30 cellular contexts compared by ENCODE assay signal in the genomic region with DNA sequence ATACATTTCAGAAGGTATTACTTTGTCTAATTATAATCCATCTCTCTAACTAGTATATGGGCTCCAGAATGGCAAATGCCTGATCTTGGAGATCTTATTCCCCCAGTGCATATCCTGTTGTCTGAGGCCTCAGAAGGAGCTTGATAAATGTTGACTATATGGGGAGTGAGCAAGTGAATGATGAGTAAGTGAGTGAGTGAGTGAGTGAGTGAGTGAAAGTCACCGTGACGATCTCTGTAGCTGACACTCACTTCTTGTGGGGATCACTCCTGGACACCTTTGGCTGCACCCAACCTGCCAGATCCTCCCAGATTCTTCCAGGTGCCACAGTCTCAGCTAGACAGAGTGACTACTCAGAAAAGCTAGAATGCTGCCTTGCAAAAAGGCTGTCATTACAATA. TPM values are rescaled to one million over a fixed set of nuclear protein-coding genes. Genes with fewer than 3 reads are reported as not detected.
"Had no signal": no experiment of that assay in that cellular context is flagged by ENCODE, and none has a peak within 500 bp of the region (broad histone marks: within the 10 kb centered on the region; RNA-seq: fewer than 3 reads in every experiment).

No MANE protein-coding gene starts in this region.

- H3K27me3 ChIP-seq: body of pancreas, esophagus squamous epithelium, heart left ventricle, transverse colon, uterus had no signal

- H3K27ac Mint-ChIP-seq: activated CD8-positive, alpha-beta T cell treated with anti-CD3 and anti-CD28 coated beads, Interleukin-2, amount 10 ng/mL, durations not matched to agents 7 days and 5 days; activated naive CD8-positive, alpha-beta T cell treated with anti-CD3 and anti-CD28 coated beads, Interleukin-2, amount 10 ng/mL, durations not matched to agents 7 days and 5 days; activated T-cell treated with anti-CD3 and anti-CD28 coated beads, Interleukin-2, amount 50 U/mL, for 24 hours; dendritic cell treated with granulocyte-macrophage colony-stimulating factor and Interleukin-4, amounts not matched to agents 40 ng/mL and 50 ng/mL, for 4 days; stimulated activated naive B cell treated with anti-CD40 and anti-IgM and Interleukin-4, amounts not matched to agents 10 μg/mL and 1 μg/mL and 100 μg/mL, for 72 hours; T-cell; T-helper 2 cell treated with Interferon-gamma antibody and Interleukin-4, amounts not matched to agents 5 μg/mL and 100 μg/mL, for 36 hours had no signal

- H3K4me1 ChIP-seq: gastroesophageal sphincter, heart left ventricle, lower lobe of right lung, uterus had no signal

- H3K9me3 ChIP-seq: body of pancreas, esophagus squamous epithelium, gastroesophageal sphincter, heart left ventricle, lower lobe of right lung, transverse colon, uterus had no signal

- H3K9me3 Mint-ChIP-seq: activated naive CD8-positive, alpha-beta T cell treated with anti-CD3 and anti-CD28 coated beads, Interleukin-2, amount 10 ng/mL, durations not matched to agents 7 days and 5 days; activated T-cell treated with anti-CD3 and anti-CD28 coated beads, Interleukin-2, amount 50 U/mL, for 24 hours; dendritic cell treated with granulocyte-macrophage colony-stimulating factor and Interleukin-4, amounts not matched to agents 40 ng/mL and 50 ng/mL, for 4 days; naive thymus-derived CD4-positive, alpha-beta T cell; neural crest cell; stimulated activated naive B cell treated with anti-CD40 and anti-IgM and Interleukin-4, amounts not matched to agents 10 μg/mL and 1 μg/mL and 100 μg/mL, for 72 hours; T-cell; T-helper 2 cell treated with Interferon-gamma antibody and Interleukin-4, amounts not matched to agents 5 μg/mL and 100 μg/mL, for 36 hours had no signal

- H3K36me3 Mint-ChIP-seq: activated naive CD8-positive, alpha-beta T cell treated with anti-CD3 and anti-CD28 coated beads, Interleukin-2, amount 10 ng/mL, durations not matched to agents 7 days and 5 days; naive thymus-derived CD4-positive, alpha-beta T cell; stimulated activated naive B cell treated with anti-CD40 and anti-IgM and Interleukin-4, amounts not matched to agents 10 μg/mL and 1 μg/mL and 100 μg/mL, for 72 hours; T-cell had no signal

- DNase-seq: activated CD4-positive, alpha-beta T cell treated with anti-CD3 and anti-CD28 coated beads, Interleukin-2, amount 50 U/mL, for 1 hour; activated CD4-positive, CD25-positive, alpha-beta regulatory T cell treated with anti-CD3 and anti-CD28 coated beads, Interleukin-2, amount 50 U/mL, for 72 hours; activated CD8-positive, alpha-beta T cell treated with anti-CD3 and anti-CD28 coated beads, Interleukin-2, amount 10 ng/mL, durations not matched to agents 7 days and 5 days; activated naive CD4-positive, alpha-beta T cell treated with Interleukin-2 at 50 U/mL for 16 hours; activated naive CD8-positive, alpha-beta T cell treated with anti-CD3 and anti-CD28 coated beads, Interleukin-2, amount 10 ng/mL, durations not matched to agents 7 days and 5 days; activated T-cell treated with anti-CD3 and anti-CD28 coated beads, Interleukin-2, amount 50 U/mL, for 24 hours; amygdala; body of pancreas; caudate nucleus; effector CD8-positive, alpha-beta T cell; esophagus squamous epithelium; heart left ventricle; kidney; lower lobe of right lung; naive thymus-derived CD4-positive, alpha-beta T cell; occipital lobe; small intestine; stimulated activated CD4-positive, alpha-beta T cell treated with anti-CD3 and anti-CD28 coated beads, Interleukin-2, amount 100 ng/mL, for 24 hours; stimulated activated naive B cell treated with anti-CD40 and anti-IgM and Interleukin-4, amounts not matched to agents 10 μg/mL and 1 μg/mL and 100 μg/mL, for 72 hours; T-cell; transverse colon; uterus; WERI-Rb-1 had no signal

- H3K27me3 Mint-ChIP-seq: dendritic cell treated with granulocyte-macrophage colony-stimulating factor and Interleukin-4, amounts not matched to agents 40 ng/mL and 50 ng/mL, for 4 days had no signal

- H3K4me3 Mint-ChIP-seq: activated CD8-positive, alpha-beta T cell treated with anti-CD3 and anti-CD28 coated beads, Interleukin-2, amount 10 ng/mL, durations not matched to agents 7 days and 5 days; activated naive CD8-positive, alpha-beta T cell treated with anti-CD3 and anti-CD28 coated beads, Interleukin-2, amount 10 ng/mL, durations not matched to agents 7 days and 5 days; activated T-cell treated with anti-CD3 and anti-CD28 coated beads, Interleukin-2, amount 50 U/mL, for 24 hours; dendritic cell treated with granulocyte-macrophage colony-stimulating factor and Interleukin-4, amounts not matched to agents 40 ng/mL and 50 ng/mL, for 4 days; naive thymus-derived CD4-positive, alpha-beta T cell; neural crest cell; stimulated activated naive B cell treated with anti-CD40 and anti-IgM and Interleukin-4, amounts not matched to agents 10 μg/mL and 1 μg/mL and 100 μg/mL, for 72 hours; T-cell; T-helper 2 cell treated with Interferon-gamma antibody and Interleukin-4, amounts not matched to agents 5 μg/mL and 100 μg/mL, for 36 hours had no signal

- H3K4me3 ChIP-seq: body of pancreas, esophagus squamous epithelium, gastroesophageal sphincter, heart left ventricle, lower lobe of right lung, transverse colon, uterus had no signal

- H3K4me1 Mint-ChIP-seq: neural crest cell had no signal

- H3K27ac ChIP-seq: body of pancreas, esophagus squamous epithelium, gastroesophageal sphincter, heart left ventricle, lower lobe of right lung, transverse colon, uterus, WERI-Rb-1 had no signal

- ATAC-seq: activated CD8-positive, alpha-beta T cell treated with anti-CD3 and anti-CD28 coated beads, Interleukin-2, amount 10 ng/mL, durations not matched to agents 7 days and 5 days; body of pancreas; gastroesophageal sphincter; heart left ventricle; left lobe of liver; lower lobe of right lung; naive thymus-derived CD4-positive, alpha-beta T cell; sciatic nerve; stimulated activated naive B cell treated with anti-CD40 and anti-IgM and Interleukin-4, amounts not matched to agents 10 μg/mL and 1 μg/mL and 100 μg/mL, for 72 hours; T-cell had no signal

- H3K36me3 ChIP-seq: esophagus squamous epithelium, gastroesophageal sphincter, heart left ventricle, lower lobe of right lung, transverse colon, uterus, WERI-Rb-1 had no signal

RNA-seq across cellular contexts. Expression of gene XDH, which starts 2.8 kb away (rescaled TPM):
- total RNA-seq: activated CD8-positive, alpha-beta T cell treated with anti-CD3 and anti-CD28 coated beads, Interleukin-2, amount 10 ng/mL, durations not matched to agents 7 days and 5 days; activated naive CD8-positive, alpha-beta T cell treated with anti-CD3 and anti-CD28 coated beads, Interleukin-2, amount 10 ng/mL, durations not matched to agents 7 days and 5 days; occipital lobe; temporal lobe had no signal
- polyA plus RNA-seq: naive thymus-derived CD4-positive, alpha-beta T cell had no signal
